10 cellular contexts compared by ENCODE assay signal in genomic region chr1:71002706-71003105, GRCh38. TPM values are rescaled to one million over a fixed set of nuclear protein-coding genes. Genes with fewer than 3 reads are reported as not detected.
"Had no signal": no experiment of that assay in that cellular context is flagged by ENCODE, and none has a peak within 500 bp of the region (broad histone marks: within the 10 kb centered on the region; RNA-seq: fewer than 3 reads in every experiment).

No MANE protein-coding gene starts in this region.

- FAIRE-seq: HepG2, HTR-8/SVneo had no signal

- ATAC-seq: HepG2 had no signal

- H3K4me2 ChIP-seq: KMS-11 had no signal

- H3K27ac ChIP-seq: HL-60, KMS-11 had no signal

- H3K9ac ChIP-seq: KMS-11 had no signal

- DNase-seq: IMR-90, KBM-7, KG1 had no signal

RNA-seq across cellular contexts. Expression of gene PTGER3, which starts 44.9 kb away (rescaled TPM):
- total RNA-seq: HepG2, HT-29, HT1080, IMR-90 had no signal
- polyA plus RNA-seq: IgD-negative memory B cell, IMR-90 had no signal
